Comparison of ENCODE assay signal across 1 cellular context in genomic region chr17:42842286-42842685, GRCh38.
TF ChIP-seq lines count a peak whose summit lies in the region.

No MANE protein-coding gene starts in this region.

TF ChIP-seq in HepG2, 621 proteins besides CTCF, POLR2A, EP300 and RAD21:
- TF ChIP-seq ZNF333 (CRISPR knock-in tag; IDR thresholded peaks at IDR 0.05; ENCODE audit: borderline replicate concordance) (no peak), NFYC (CRISPR knock-in tag; IDR thresholded peaks at IDR 0.05) (no peak), ZNF30 (CRISPR knock-in tag; IDR thresholded peaks at IDR 0.05) (no peak), ZNF83 (CRISPR knock-in tag; IDR thresholded peaks at IDR 0.05; ENCODE audit: borderline replicate concordance) (no peak), NFE2L2 (IDR thresholded peaks at IDR 0.05; ENCODE audit: low read length) (no peak), ZEB1 (IDR thresholded peaks at IDR 0.05; ENCODE audit: insufficient replicate concordance, low read depth) (no peak), ZNF629 (CRISPR knock-in tag; conservative IDR thresholded peaks at IDR 0.05) (no peak), RBM22 (optimal IDR thresholded peaks at IDR 0.05; ENCODE audit: low read length) (peak; percentile 15), KDM4B (CRISPR knock-in tag; IDR thresholded peaks at IDR 0.05) (no peak)
